8 cellular contexts compared by ENCODE assay signal in genomic region chr20:63653974-63654680, GRCh38. TPM values are rescaled to one million over a fixed set of nuclear protein-coding genes. Genes with fewer than 3 reads are reported as not detected.
DNase-seq lines count a peak whose midpoint lies in the region; ATAC-seq and TF ChIP-seq lines count a peak whose summit lies in the region.
"Had no signal": no experiment of that assay in that cellular context is flagged by ENCODE, and none has a peak within 500 bp of the region (broad histone marks: within the 10 kb centered on the region; RNA-seq: fewer than 3 reads in every experiment).

No MANE protein-coding gene starts in this region.

- no peaks in the 10 kb centered on the region for H3K27me3 ChIP-seq in gastroesophageal sphincter
- H3K27me3 ChIP-seq: testis had no signal

- peaks cover 27% of the 10 kb centered on the region for H3K4me1 Mint-ChIP-seq in T-helper 17 cell

- H3K4me3 Mint-ChIP-seq in T-helper 17 cell = peak overlapping the region; percentile 82

- peak overlapping the region in 3 of 4 donors; percentile 75 to 82 (median 82) for H3K27ac ChIP-seq in gastroesophageal sphincter

- H3K9ac ChIP-seq in ES-I3 (ENCODE audit: low read depth, low read length) = peak overlapping the region; percentile 65

- ATAC-seq in T-helper 17 cell (no peak), gastroesophageal sphincter (no peak)

- DNase-seq in T-helper 17 cell = no peak
- no peak for DNase-seq in skeletal muscle cell (ENCODE audit: low read depth)
- no peak for DNase-seq in DMS79 treated with DMSO at 0.1 percent for 48 hours (lab: John Stamatoyannopoulos, UW)
- DNase-seq in NCI-H146 treated with DMSO at 0.1 percent for 48 hours (lab: John Stamatoyannopoulos, UW; ENCODE audit: unreplicated experiment) = no peak
- DNase-seq in stimulated activated CD4-positive, alpha-beta T cell treated with anti-CD3 and anti-CD28 coated beads, Interleukin-4, amount 100 ng/mL, for 24 hours = no peak

- H3K4me3 ChIP-seq in gastroesophageal sphincter (peak overlapping the region; percentile 44 to 73), skeletal muscle cell (ENCODE audit: low read depth, low read length) (peak overlapping the region; percentile 44)

- no peaks in the 10 kb centered on the region for H3K9me3 ChIP-seq in ES-I3 (ENCODE audit: control insufficient read depth, insufficient read depth, low read length)
- no peaks in the 10 kb centered on the region for H3K9me3 ChIP-seq in T-helper 17 cell (ENCODE audit: control insufficient read depth, low read length, poor library complexity, severe bottlenecking)
- H3K9me3 ChIP-seq in gastroesophageal sphincter = no peaks in the 10 kb centered on the region
- H3K9me3 ChIP-seq: testis had no signal

- no peak for TF ChIP-seq EP300 in gastroesophageal sphincter (IDR thresholded peaks at IDR 0.05)

- peak overlapping the region; percentile 65 for H3K27ac Mint-ChIP-seq in T-helper 17 cell

- no peaks in the 10 kb centered on the region for H3K27me3 Mint-ChIP-seq in T-helper 17 cell

- peaks cover 9% of the 10 kb centered on the region for H3K4me1 ChIP-seq in ES-I3 (ENCODE audit: insufficient read depth, low read length)
- H3K4me1 ChIP-seq in gastroesophageal sphincter = peaks cover 0 to 57% (median 24%) of the 10 kb centered on the region in 3 donors

- H3K36me3 ChIP-seq in ES-I3 (ENCODE audit: insufficient read depth, low read length) = no peaks in the 10 kb centered on the region
- no peaks in the 10 kb centered on the region for H3K36me3 ChIP-seq in gastroesophageal sphincter

- no peak for TF ChIP-seq CTCF in gastroesophageal sphincter (IDR thresholded peaks at IDR 0.05)

- no peaks in the 10 kb centered on the region for H3K36me3 Mint-ChIP-seq in T-helper 17 cell (ENCODE audit: low read depth)

- no peak for TF ChIP-seq POLR2A in gastroesophageal sphincter (IDR thresholded peaks at IDR 0.05)

- 20% methylated on average over 6 of the region's 15 CpGs; no CpG with 5 or more reads in 1 of the 2 donors for WGBS in gastroesophageal sphincter (ENCODE audit: low coverage in 1 of 2), 2 donors

RNA-seq across cellular contexts. Expression of gene STMN3, which starts 0.9 kb away (rescaled TPM):
- total RNA-seq in T-helper 17 cell (10 to 100 TPM; 51.0 to 67.4 TPM), gastroesophageal sphincter (10 to 100 TPM; 13.7 to 31.6 (median 17.0) TPM)

RNA-seq across cellular contexts. Expression of gene RTEL1, which starts 4.0 kb away (rescaled TPM):
- total RNA-seq in T-helper 17 cell (10 to 100 TPM; 30.7 to 35.0 TPM), gastroesophageal sphincter (10 to 100 TPM in 3 of 4 donors, 1 to 10 TPM in 1; 7.1 to 43.7 (median 18.7) TPM)

RNA-seq across cellular contexts. Expression of gene GMEB2, which starts 27.2 kb away (rescaled TPM):
- 10 to 100 TPM; 17.3 to 21.0 TPM for total RNA-seq in T-helper 17 cell
- total RNA-seq in gastroesophageal sphincter = 10 to 100 TPM in 3 of 4 donors, 1 to 10 TPM in 1; 9.8 to 16.1 (median 12.1) TPM

RNA-seq across cellular contexts. Expression of gene TNFRSF6B, which starts 42.3 kb away (rescaled TPM):
- total RNA-seq in T-helper 17 cell (not detected), gastroesophageal sphincter (10 to 100 TPM in 3 of 4 donors, 1 to 10 TPM in 1; 8.9 to 27.8 (median 15.4) TPM)

RNA-seq across cellular contexts. Expression of gene ARFRP1, which starts 53.6 kb away (rescaled TPM):
- total RNA-seq in T-helper 17 cell = 10 to 100 TPM; 44.0 to 53.2 TPM
- total RNA-seq in gastroesophageal sphincter = 10 to 100 TPM; 38.9 to 56.4 (median 49.0) TPM
